8 cellular contexts compared by ENCODE assay signal in the genomic region with DNA sequence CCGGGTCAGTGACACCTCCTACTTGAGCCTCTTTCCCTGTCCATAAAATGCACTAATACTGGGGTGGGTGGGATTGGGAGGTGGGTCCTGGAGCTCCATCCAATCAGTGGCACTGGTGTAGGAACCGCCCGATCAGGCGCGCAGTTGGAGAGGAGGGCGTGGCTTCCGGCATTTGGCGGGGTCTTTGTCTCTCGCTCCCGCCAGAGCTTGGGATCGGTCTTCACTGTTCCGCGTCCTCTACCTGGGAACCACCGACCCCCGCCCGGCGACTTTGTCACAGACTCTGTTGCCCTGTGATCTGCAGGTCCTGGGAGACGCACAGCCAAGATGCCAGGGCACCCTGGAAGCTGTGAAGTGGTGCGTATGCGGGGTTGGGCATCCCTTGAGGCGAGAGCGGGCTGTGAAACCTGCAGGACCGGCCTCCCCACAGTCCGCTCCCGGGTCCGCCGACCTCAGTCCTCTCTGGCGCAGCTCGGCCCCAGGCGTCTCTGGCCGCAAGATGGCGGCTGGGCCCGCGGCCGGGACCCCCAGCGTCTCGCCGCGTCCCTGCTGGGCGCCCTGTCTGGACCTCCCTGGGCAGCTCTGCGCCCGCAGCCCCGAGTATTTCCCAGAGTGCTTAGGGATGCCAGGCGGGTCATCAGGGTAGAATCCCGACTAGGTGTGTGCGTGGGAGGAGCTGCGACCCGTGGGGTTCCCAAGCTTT.
DNase-seq lines count a peak whose midpoint lies in the region; ATAC-seq lines count a peak whose summit lies in the region.

No MANE protein-coding gene starts in this region.

- DNase-seq in AG08395 (ENCODE audit: low spot score) (peak; percentile 24), NCI-H2081 treated with DMSO at 0.1 percent for 48 hours (lab: John Stamatoyannopoulos, UW) (peak; percentile 5), anterior cingulate cortex (lab: John Stamatoyannopoulos, UW) (peak in 49 of 58 donors; percentile 0 to 62 (median 19)), hypothalamus (lab: John Stamatoyannopoulos, UW) (peak in 45 of 51 donors; percentile 0 to 69 (median 43)), Kasumi-1 (lab: John Stamatoyannopoulos, UW) (no peak)
- DNase-seq in effector memory CD4-positive, alpha-beta T cell: no peak

- no peaks in the 10 kb centered on the region for H3K27me3 ChIP-seq in rectal smooth muscle tissue (ENCODE audit: control insufficient read depth, insufficient read depth, low read length)
- H3K27me3 ChIP-seq in effector memory CD4-positive, alpha-beta T cell (replicated peaks; ENCODE audit: control insufficient read depth, insufficient read depth, low read length, poor library complexity, severe bottlenecking): no peaks in the 10 kb centered on the region

- no peak overlapping the region for H3K9ac ChIP-seq in rectal smooth muscle tissue (ENCODE audit: low read length)

- no peak overlapping the region for H3K27ac ChIP-seq in rectal smooth muscle tissue (ENCODE audit: low read depth, low read length)
- no peak overlapping the region for H3K27ac ChIP-seq in effector memory CD4-positive, alpha-beta T cell (ENCODE audit: insufficient read depth, low read length, poor library complexity, severe bottlenecking)

- H3K4me3 ChIP-seq in rectal smooth muscle tissue (ENCODE audit: low read length): peak overlapping the region; percentile 66
- no peak overlapping the region for H3K4me3 ChIP-seq in effector memory CD4-positive, alpha-beta T cell (ENCODE audit: insufficient read depth, low read depth, low read length, poor library complexity, severe bottlenecking)

- H3K36me3 ChIP-seq in rectal smooth muscle tissue (ENCODE audit: control insufficient read depth, insufficient read depth, low read length): no peaks in the 10 kb centered on the region
- no peaks in the 10 kb centered on the region for H3K36me3 ChIP-seq in effector memory CD4-positive, alpha-beta T cell (ENCODE audit: control insufficient read depth, insufficient read depth, low read length)

- H3K4me1 ChIP-seq in rectal smooth muscle tissue (ENCODE audit: control insufficient read depth, insufficient read depth, low read length): no peaks in the 10 kb centered on the region
- no peaks in the 10 kb centered on the region for H3K4me1 ChIP-seq in effector memory CD4-positive, alpha-beta T cell (ENCODE audit: control insufficient read depth, insufficient read depth, low read length, poor library complexity, severe bottlenecking)

- no peaks in the 10 kb centered on the region for H3K9me3 ChIP-seq in effector memory CD4-positive, alpha-beta T cell (ENCODE audit: control insufficient read depth, low read length)

- ATAC-seq in GM19438 (IDR thresholded peaks at IDR 0.05; ENCODE audit: low read depth, unreplicated experiment): peak; percentile 77

Comparison
In these comparisons a context has a peak if more than half of its experiments do, and no peak if none do; other contexts are left out.
1. DNase-seq: peak in AG08395 (single experiment), NCI-H2081 treated with DMSO at 0.1 percent for 48 hours (single experiment), anterior cingulate cortex (49 of 58) and hypothalamus (45 of 51); none in effector memory CD4-positive, alpha-beta T cell (0 of 3) and Kasumi-1 (0 of 2).